ENCODE assay signal across 1 cellular context in the genomic region with DNA sequence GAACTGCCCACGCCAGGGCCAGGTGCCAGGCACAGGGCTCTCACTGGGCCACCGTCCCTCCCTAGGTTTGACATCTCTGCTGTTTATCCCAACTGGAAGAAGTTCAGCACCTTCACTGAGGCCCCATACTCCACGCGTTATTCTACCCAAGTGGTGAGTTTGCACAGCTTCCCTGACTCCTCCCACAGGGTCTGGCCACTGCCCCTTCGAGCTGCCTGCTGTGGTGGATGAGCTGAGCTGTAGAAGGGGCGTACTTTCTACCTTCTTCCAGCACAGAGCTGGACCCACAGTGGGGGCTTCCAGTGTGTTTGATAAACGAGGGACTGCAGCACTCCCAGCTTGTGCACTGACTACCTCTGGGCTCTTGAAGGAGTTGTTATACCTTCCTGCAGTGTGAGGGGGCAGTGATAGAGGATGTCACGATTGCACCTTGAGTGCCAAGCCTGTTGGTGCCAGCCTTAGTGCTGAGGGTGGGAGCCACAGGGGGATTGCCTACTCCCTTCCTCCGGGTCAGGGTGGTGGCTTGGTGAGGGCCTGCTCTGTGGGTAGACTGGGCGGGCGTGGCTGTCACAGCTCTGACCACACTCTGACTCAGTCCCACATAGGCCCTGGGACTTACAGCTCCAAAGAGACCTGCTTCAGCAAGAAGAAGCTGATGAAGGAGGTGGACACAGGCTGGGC.
TF ChIP-seq lines count a peak whose summit lies in the region.

No MANE protein-coding gene starts in this region.

TF ChIP-seq in GM23338, 12 proteins besides CTCF, POLR2A, EP300 and RAD21 (continued from another document):
- TF ChIP-seq ZNF462 (CRISPR knock-in tag; IDR thresholded peaks at IDR 0.05) (no peak), CREB1 (CRISPR knock-in tag; IDR thresholded peaks at IDR 0.05; ENCODE audit: low read depth) (no peak), ETS1 (IDR thresholded peaks at IDR 0.05) (no peak), ZNF114 (CRISPR knock-in tag; IDR thresholded peaks at IDR 0.05) (no peak), STAT1 (IDR thresholded peaks at IDR 0.05; ENCODE audit: unreplicated experiment) (no peak), EZH2phosphoT487 (IDR thresholded peaks at IDR 0.05; ENCODE audit: unreplicated experiment) (no peak), REST (IDR thresholded peaks at IDR 0.05; ENCODE audit: unreplicated experiment) (no peak), NANOG (IDR thresholded peaks at IDR 0.05; ENCODE audit: borderline replicate concordance) (no peak), ZNF331 (CRISPR knock-in tag; IDR thresholded peaks at IDR 0.05; ENCODE audit: low read depth) (no peak), EZH2 (IDR thresholded peaks at IDR 0.05; ENCODE audit: low read depth, unreplicated experiment) (no peak), JUNB (IDR thresholded peaks at IDR 0.05; ENCODE audit: unreplicated experiment) (no peak)
